ENCODE assay signal across 32 cellular contexts in the genomic region with DNA sequence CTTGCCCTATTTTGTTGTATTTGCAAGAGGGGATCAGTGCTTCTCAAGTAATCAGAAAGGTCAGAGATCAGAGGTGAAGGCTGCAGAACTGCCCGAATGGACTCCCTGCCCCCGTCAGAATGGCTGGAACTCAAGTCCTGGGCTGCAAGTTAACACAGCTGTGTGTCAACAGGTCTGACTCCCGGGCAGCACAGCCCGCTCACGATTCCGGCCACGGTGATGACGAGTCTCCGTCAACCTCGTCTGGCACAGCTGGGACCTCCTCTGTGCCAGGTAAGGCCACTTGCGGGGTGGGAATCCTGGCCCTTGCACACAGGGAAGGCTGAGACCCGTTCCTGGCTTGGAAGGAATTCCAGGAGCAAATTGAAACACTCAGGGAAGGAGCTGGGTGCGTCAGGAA. TPM values are rescaled to one million over a fixed set of nuclear protein-coding genes. Genes with fewer than 3 reads are reported as not detected.
"Had no signal": no experiment of that assay in that cellular context is flagged by ENCODE, and none has a peak within 500 bp of the region (broad histone marks: within the 10 kb centered on the region; RNA-seq: fewer than 3 reads in every experiment).

No MANE protein-coding gene starts in this region.

- H3K9me3 Mint-ChIP-seq: activated CD4-positive, alpha-beta memory T cell treated with anti-CD3 and anti-CD28 coated beads for 36 hours; activated CD4-positive, alpha-beta T cell treated with anti-CD3 and anti-CD28 coated beads, Interleukin-2, amount 10 ng/mL, durations not matched to agents 24 days and 14 days; activated naive CD4-positive, alpha-beta T cell treated with anti-CD3 and anti-CD28 coated beads for 36 hours; activated naive CD4-positive, alpha-beta T cell treated with anti-CD3 and anti-CD28 coated beads, Interleukin-2, amount 50 U/mL, for 24 hours; activated naive CD8-positive, alpha-beta T cell treated with anti-CD3 and anti-CD28 coated beads for 36 hours; activated naive CD8-positive, alpha-beta T cell treated with anti-CD3 and anti-CD28 coated beads, Interleukin-2, amount 50 U/mL, for 24 hours; activated T-helper 1 cell treated with anti-CD3 and anti-CD28 coated beads, Interleukin-12 subunit alpha, Interleukin-12 subunit beta, Interleukin-2, Interleukin-4 antibody, amounts not matched to agents 30 ng/mL and 10 ng/mL and 1 ng/mL, durations not matched to agents 14 hours and 24 hours and 36 hours; activated T-helper 2 cell treated with anti-CD3 and anti-CD28 coated beads, Interferon-gamma antibody, Interleukin-2, Interleukin-4, amounts not matched to agents 10 μg/mL and 5 μg/mL and 100 μg/mL, durations not matched to agents 14 hours and 24 hours and 36 hours; brain; dendritic cell treated with granulocyte-macrophage colony-stimulating factor and Interleukin-4, amounts not matched to agents 40 ng/mL and 50 ng/mL, for 4 days; endodermal cell had no signal

- H3K9me3 ChIP-seq: ascending aorta, breast epithelium had no signal

- FAIRE-seq: frontal cortex had no signal

- H3K4me3 Mint-ChIP-seq: activated CD4-positive, alpha-beta memory T cell treated with anti-CD3 and anti-CD28 coated beads for 36 hours; activated CD4-positive, alpha-beta T cell treated with anti-CD3 and anti-CD28 coated beads for 36 hours; activated CD4-positive, alpha-beta T cell treated with anti-CD3 and anti-CD28 coated beads, Interleukin-2, amount 10 ng/mL, durations not matched to agents 24 days and 14 days; activated CD8-positive, alpha-beta memory T cell treated with anti-CD3 and anti-CD28 coated beads, Interleukin-2, amount 10 ng/mL, durations not matched to agents 7 days and 5 days; activated CD8-positive, alpha-beta T cell treated with anti-CD3 and anti-CD28 coated beads, Interleukin-2, amount 10 ng/mL, durations not matched to agents 7 days and 5 days; activated naive CD4-positive, alpha-beta T cell treated with anti-CD3 and anti-CD28 coated beads for 36 hours; activated naive CD4-positive, alpha-beta T cell treated with anti-CD3 and anti-CD28 coated beads, Interleukin-2, amount 50 U/mL, for 24 hours; activated naive CD8-positive, alpha-beta T cell treated with anti-CD3 and anti-CD28 coated beads for 36 hours; activated naive CD8-positive, alpha-beta T cell treated with anti-CD3 and anti-CD28 coated beads, Interleukin-2, amount 50 U/mL, for 24 hours; activated T-helper 1 cell treated with anti-CD3 and anti-CD28 coated beads, Interleukin-12 subunit alpha, Interleukin-12 subunit beta, Interleukin-2, Interleukin-4 antibody, amounts not matched to agents 30 ng/mL and 10 ng/mL and 1 ng/mL, durations not matched to agents 14 hours and 24 hours and 36 hours; brain; dendritic cell treated with granulocyte-macrophage colony-stimulating factor and Interleukin-4, amounts not matched to agents 40 ng/mL and 50 ng/mL, for 4 days; endodermal cell had no signal

- H3K4me1 Mint-ChIP-seq: brain had no signal

- H3K4me3 ChIP-seq: ascending aorta, breast epithelium, cardiac muscle cell, coronary artery, dorsolateral prefrontal cortex had no signal

- H3K27ac ChIP-seq: ascending aorta, breast epithelium, cardiac muscle cell, coronary artery had no signal

- H3K27ac Mint-ChIP-seq: activated CD4-positive, alpha-beta memory T cell treated with anti-CD3 and anti-CD28 coated beads for 36 hours; activated CD4-positive, alpha-beta T cell treated with anti-CD3 and anti-CD28 coated beads for 36 hours; activated CD4-positive, alpha-beta T cell treated with anti-CD3 and anti-CD28 coated beads, Interleukin-2, amount 10 ng/mL, durations not matched to agents 24 days and 14 days; activated CD8-positive, alpha-beta memory T cell treated with anti-CD3 and anti-CD28 coated beads, Interleukin-2, amount 10 ng/mL, durations not matched to agents 7 days and 5 days; activated naive CD4-positive, alpha-beta T cell treated with anti-CD3 and anti-CD28 coated beads for 36 hours; activated naive CD4-positive, alpha-beta T cell treated with anti-CD3 and anti-CD28 coated beads, Interleukin-2, amount 50 U/mL, for 24 hours; activated naive CD8-positive, alpha-beta T cell treated with anti-CD3 and anti-CD28 coated beads for 36 hours; activated naive CD8-positive, alpha-beta T cell treated with anti-CD3 and anti-CD28 coated beads, Interleukin-2, amount 50 U/mL, for 24 hours; activated T-helper 1 cell treated with anti-CD3 and anti-CD28 coated beads, Interleukin-12 subunit alpha, Interleukin-12 subunit beta, Interleukin-2, Interleukin-4 antibody, amounts not matched to agents 30 ng/mL and 10 ng/mL and 1 ng/mL, durations not matched to agents 14 hours and 24 hours and 36 hours; activated T-helper 2 cell treated with anti-CD3 and anti-CD28 coated beads, Interferon-gamma antibody, Interleukin-2, Interleukin-4, amounts not matched to agents 10 μg/mL and 5 μg/mL and 100 μg/mL, durations not matched to agents 14 hours and 24 hours and 36 hours; brain; dendritic cell treated with granulocyte-macrophage colony-stimulating factor and Interleukin-4, amounts not matched to agents 40 ng/mL and 50 ng/mL, for 4 days; endodermal cell had no signal

- H3K27me3 ChIP-seq: ascending aorta, breast epithelium, cardiac muscle cell, dorsolateral prefrontal cortex had no signal

- H3K27me3 Mint-ChIP-seq: activated CD4-positive, alpha-beta memory T cell treated with anti-CD3 and anti-CD28 coated beads for 36 hours; activated CD4-positive, alpha-beta T cell treated with anti-CD3 and anti-CD28 coated beads for 36 hours; activated CD4-positive, alpha-beta T cell treated with anti-CD3 and anti-CD28 coated beads, Interleukin-2, amount 10 ng/mL, durations not matched to agents 24 days and 14 days; activated CD8-positive, alpha-beta memory T cell treated with anti-CD3 and anti-CD28 coated beads, Interleukin-2, amount 10 ng/mL, durations not matched to agents 7 days and 5 days; activated naive CD4-positive, alpha-beta T cell treated with anti-CD3 and anti-CD28 coated beads, Interleukin-2, amount 50 U/mL, for 24 hours; activated naive CD8-positive, alpha-beta T cell treated with anti-CD3 and anti-CD28 coated beads for 36 hours; activated naive CD8-positive, alpha-beta T cell treated with anti-CD3 and anti-CD28 coated beads, Interleukin-2, amount 50 U/mL, for 24 hours; brain; dendritic cell treated with granulocyte-macrophage colony-stimulating factor and Interleukin-4, amounts not matched to agents 40 ng/mL and 50 ng/mL, for 4 days had no signal

- ATAC-seq: activated CD4-positive, alpha-beta T cell treated with anti-CD3 and anti-CD28 coated beads for 36 hours; activated CD8-positive, alpha-beta memory T cell treated with anti-CD3 and anti-CD28 coated beads, Interleukin-2, amount 10 ng/mL, durations not matched to agents 7 days and 5 days; activated CD8-positive, alpha-beta T cell treated with anti-CD3 and anti-CD28 coated beads, Interleukin-2, amount 10 ng/mL, durations not matched to agents 7 days and 5 days; activated naive CD8-positive, alpha-beta T cell treated with anti-CD3 and anti-CD28 coated beads, Interleukin-2, amount 50 U/mL, for 24 hours; esophagus mucosa had no signal

- H3K36me3 ChIP-seq: breast epithelium had no signal

- DNase-seq: activated CD4-positive, alpha-beta memory T cell treated with anti-CD3 and anti-CD28 coated beads for 36 hours; activated CD4-positive, alpha-beta T cell treated with anti-CD3 and anti-CD28 coated beads for 36 hours; activated CD4-positive, alpha-beta T cell treated with anti-CD3 and anti-CD28 coated beads, Interleukin-2, amount 10 ng/mL, durations not matched to agents 24 days and 14 days; activated CD4-positive, CD25-positive, alpha-beta regulatory T cell; activated CD4-positive, CD25-positive, alpha-beta regulatory T cell treated with anti-CD3 and anti-CD28 coated beads, Interleukin-2, amount 50 U/mL, for 72 hours; activated CD8-positive, alpha-beta memory T cell treated with anti-CD3 and anti-CD28 coated beads, Interleukin-2, amount 10 ng/mL, durations not matched to agents 7 days and 5 days; activated CD8-positive, alpha-beta memory T cell treated with anti-CD3 and anti-CD28 coated beads, Interleukin-2, amount 50 U/mL, for 4 hours; activated CD8-positive, alpha-beta T cell treated with anti-CD3 and anti-CD28 coated beads, Interleukin-2, amount 10 ng/mL, durations not matched to agents 7 days and 5 days; activated effector memory CD4-positive, alpha-beta T cell treated with anti-CD3 and anti-CD28 coated beads, Interleukin-2, amount 50 U/mL, for 16 hours; activated naive CD4-positive, alpha-beta T cell treated with anti-CD3 and anti-CD28 coated beads for 36 hours; activated naive CD8-positive, alpha-beta T cell treated with anti-CD3 and anti-CD28 coated beads for 36 hours; activated naive CD8-positive, alpha-beta T cell treated with anti-CD3 and anti-CD28 coated beads, Interleukin-2, amount 50 U/mL, for 24 hours; activated T-cell treated with anti-CD3 and anti-CD28 coated beads, Interleukin-2, amount 50 U/mL, for 1 hour; activated T-cell treated with anti-CD3 and anti-CD28 coated beads, Interleukin-2, amount 50 U/mL, for 48 hours; central memory CD4-positive, alpha-beta T cell; cerebellar nuclear complex; dorsolateral prefrontal cortex; effector memory CD4-positive, alpha-beta T cell; endodermal cell; foreskin fibroblast; T-helper 2 cell had no signal

- H3K4me1 ChIP-seq: ascending aorta, breast epithelium had no signal

RNA-seq across cellular contexts. Expression of a gene that starts 45.7 kb away (rescaled TPM):
- total RNA-seq: endodermal cell had no signal
